ENCODE assay signal across 8 cellular contexts in genomic region chr1:113976609-113977278, GRCh38. TPM values are rescaled to one million over a fixed set of nuclear protein-coding genes. Genes with fewer than 3 reads are reported as not detected.
DNase-seq lines count a peak whose midpoint lies in the region; ATAC-seq and TF ChIP-seq lines count a peak whose summit lies in the region.

No MANE protein-coding gene starts in this region.

- DNase-seq in DMS114 treated with DMSO at 0.1 percent for 48 hours (lab: John Stamatoyannopoulos, UW; ENCODE audit: unreplicated experiment), result peak; percentile 26
- DNase-seq in astrocyte of the spinal cord (ENCODE audit: low read depth, low spot score), result peak; percentile 67
- no peak for DNase-seq in stimulated activated naive CD4-positive, alpha-beta T cell treated with Interleukin-2 at 50 U/mL for 16 hours (lab: John Stamatoyannopoulos, UW)

- H2AFZ ChIP-seq in KMS-11 (ENCODE audit: low read depth), result no peak overlapping the region

- H3K9ac ChIP-seq in KMS-11 (no peak overlapping the region), liver (ENCODE audit: low read depth in 1 of 2, low read length in 2 of 2) (no peak overlapping the region)

- no peaks in the 10 kb centered on the region for H3K9me3 ChIP-seq in liver (ENCODE audit: control insufficient read depth in 4 of 4, low read length in 3 of 4)

- no peak overlapping the region for H3K4me3 ChIP-seq in KMS-11 (IDR thresholded peaks at IDR 0.05; ENCODE audit: insufficient read depth, low read depth, low read length)
- no peak overlapping the region for H3K4me3 ChIP-seq in astrocyte of the spinal cord (ENCODE audit: low read depth, low read length)
- H3K4me3 ChIP-seq in liver (ENCODE audit: low read depth in 1 of 3, low read length in 3 of 3), result no peak overlapping the region

- no peaks in the 10 kb centered on the region for H3K79me2 ChIP-seq in KMS-11 (ENCODE audit: insufficient read depth, low read depth)

- no peaks in the 10 kb centered on the region for H4K20me1 ChIP-seq in KMS-11 (ENCODE audit: insufficient read depth)

- in situ Hi-C loops in astrocyte of the spinal cord (cut with HindIII; ENCODE audit: low sequenced_read_pairs), result no loop called here

- peak overlapping the region; percentile 22; the same call in 1 of the 2 replicates for H3K4me2 ChIP-seq in KMS-11

- H3K27ac ChIP-seq in KMS-11 (peak overlapping the region; percentile 44; the same call in 1 of the 2 replicates), liver (ENCODE audit: low read depth in 1 of 2, low read length in 2 of 2) (no peak overlapping the region)

- H3K36me3 ChIP-seq in KMS-11 (ENCODE audit: insufficient read depth) (no peaks in the 10 kb centered on the region), liver (ENCODE audit: control insufficient read depth in 4 of 4, insufficient read depth in 3 of 4, low read depth in 1 of 4, low read length in 3 of 4) (peaks cover 3 to 23% (median 17%) of the 10 kb centered on the region in 4 donors)

- H3K27me3 ChIP-seq in KMS-11 (ENCODE audit: insufficient read depth, low read depth) (no peaks in the 10 kb centered on the region), liver (ENCODE audit: control insufficient read depth in 4 of 4, insufficient read depth in 4 of 4, low read length in 3 of 4) (no peaks in the 10 kb centered on the region)

- ATAC-seq in GM18870 (IDR thresholded peaks at IDR 0.05; ENCODE audit: unreplicated experiment) (no peak), GM21447 (IDR thresholded peaks at IDR 0.05; ENCODE audit: unreplicated experiment) (no peak), GM19463 (IDR thresholded peaks at IDR 0.05; ENCODE audit: unreplicated experiment) (no peak)

- 72% methylated on average over 4 of the region's 4 CpGs for WGBS in liver

- H3K4me1 ChIP-seq in KMS-11 (ENCODE audit: low read depth, poor library complexity, severe bottlenecking) (peaks cover 44% of the 10 kb centered on the region), liver (ENCODE audit: control insufficient read depth in 4 of 4, insufficient read depth in 4 of 4, low read length in 3 of 4) (peaks cover 0 to 10% (median 3%) of the 10 kb centered on the region in 4 donors)

- TF ChIP-seq CTCF in KMS-11 (conservative IDR thresholded peaks at IDR 0.05; ENCODE audit: low read depth, low read length), result peak; percentile 54
- peak; percentile 81 for TF ChIP-seq CTCF in astrocyte of the spinal cord (IDR thresholded peaks at IDR 0.05; ENCODE audit: low read depth, low read length)
- peak; percentile 24 for TF ChIP-seq CTCF in liver (IDR thresholded peaks at IDR 0.05; ENCODE audit: low read depth, low read length, missing input control)

- peak; percentile 16 to 60 for TF ChIP-seq RAD21 in liver (IDR thresholded peaks at IDR 0.05)

TF ChIP-seq in liver, 16 proteins besides CTCF, POLR2A, EP300 and RAD21:
- peak; percentile 86 for TF ChIP-seq NR2F2 (IDR thresholded peaks at IDR 0.05)
- TF ChIP-seq SP1 (IDR thresholded peaks at IDR 0.05), result no peak
- no peak for TF ChIP-seq MAX (IDR thresholded peaks at IDR 0.05)
- TF ChIP-seq HNF4G (IDR thresholded peaks at IDR 0.05), result no peak

RNA-seq across cellular contexts. Expression of gene OLFML3, which starts 2.5 kb away (rescaled TPM):
- 10 to 100 TPM; 10.8 to 13.6 TPM for total RNA-seq in liver
- polyA plus RNA-seq in liver, result 10 to 100 TPM in 1 of 2 donors, 1 to 10 TPM in 1; 8.3 to 16.7 TPM

RNA-seq across cellular contexts. Expression of gene HIPK1, which starts 47.6 kb away (rescaled TPM):
- 10 to 100 TPM; 21.0 to 50.2 TPM for total RNA-seq in liver
- 1 to 10 TPM; 8.7 to 9.2 TPM for polyA plus RNA-seq in liver

Comparison
In these comparisons a context has a peak if more than half of its experiments do, and no peak if none do; other contexts are left out.
1. CTCF ChIP-seq: peak in every context shown above with its lines; median percentile 81 in astrocyte of the spinal cord; 54 in KMS-11; 24 in liver.